8 cellular contexts compared by ENCODE assay signal in the genomic region with DNA sequence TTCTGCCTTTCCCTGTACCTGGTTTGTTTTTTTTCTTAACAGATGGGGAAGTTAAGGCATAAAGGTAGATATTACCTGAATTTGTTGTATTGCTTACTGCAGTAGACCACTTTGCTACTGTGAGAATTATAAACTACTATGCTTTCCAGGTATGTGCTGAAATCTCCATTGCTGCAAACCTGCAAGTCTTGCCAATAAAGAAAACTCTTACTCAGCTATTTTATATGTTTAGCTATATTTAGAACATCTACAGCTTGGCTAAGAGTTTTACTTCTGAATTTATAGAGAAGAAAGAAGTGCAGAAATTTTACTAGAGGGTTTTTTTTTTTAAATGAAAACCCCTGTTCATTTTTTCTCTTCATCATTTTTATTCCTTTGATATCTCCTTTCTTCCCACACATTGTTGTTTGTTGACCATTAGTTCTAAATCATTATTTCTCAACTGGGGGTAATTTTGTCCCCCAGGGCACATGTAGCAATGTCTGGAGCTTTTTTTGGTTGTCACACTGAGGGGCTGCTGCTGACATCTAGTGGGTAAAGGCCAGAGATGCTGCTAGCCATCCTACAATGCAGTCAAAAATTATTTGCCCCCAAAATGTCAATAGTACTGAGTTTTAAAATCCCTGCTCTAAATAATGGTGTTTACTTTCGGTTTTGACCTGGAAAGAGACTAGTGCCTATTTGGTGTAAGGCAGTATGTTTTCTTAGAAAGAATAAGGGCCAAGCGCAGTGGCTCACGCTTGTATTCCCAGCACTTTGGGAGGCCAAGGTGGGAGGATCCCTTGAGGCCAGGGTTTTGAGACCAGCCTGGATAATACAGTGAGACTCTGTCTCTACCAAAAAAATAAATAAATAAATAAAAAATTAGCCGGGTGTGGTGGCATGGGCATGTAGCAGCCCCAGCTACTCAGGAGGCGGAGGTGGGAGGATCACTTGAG. TPM values are rescaled to one million over a fixed set of nuclear protein-coding genes. Genes with fewer than 3 reads are reported as not detected.
DNase-seq lines count a peak whose midpoint lies in the region; ATAC-seq and TF ChIP-seq lines count a peak whose summit lies in the region.

No MANE protein-coding gene starts in this region.

- no peak for TF ChIP-seq CTCF in omental fat pad (IDR thresholded peaks at IDR 0.05)

- H3K9ac ChIP-seq in adipocyte (ENCODE audit: low read length), result peak overlapping the region; percentile 29

- H3K27me3 ChIP-seq in adipocyte (replicated peaks; ENCODE audit: control insufficient read depth, insufficient read depth, low read length), result no peaks in the 10 kb centered on the region

- DNase-seq in activated gamma-delta T cell treated with Interleukin-2 at 50 U/mL for 16 hours (peak; percentile 48), activated gamma-delta T cell (lab: John Stamatoyannopoulos, UW) (no peak), NOMO-1 treated with dmso at 0.1 percent for 144 hours (lab: John Stamatoyannopoulos, UW; ENCODE audit: unreplicated experiment) (peak; percentile 22), adipocyte (ENCODE audit: low read depth) (peak; percentile 70), left lobe of liver (ENCODE audit: low spot score) (no peak), omental fat pad (ENCODE audit: low spot score) (no peak)

- no peak overlapping the region for H3K4me3 ChIP-seq in adipocyte (ENCODE audit: low read length)

- H3K4me1 ChIP-seq in adipocyte (ENCODE audit: control insufficient read depth, insufficient read depth, low read length), result peaks cover 20% of the 10 kb centered on the region

- peak; percentile 94 for ATAC-seq in left lobe of liver
- ATAC-seq in GM21360 (IDR thresholded peaks at IDR 0.05; ENCODE audit: unreplicated experiment), result no peak
- no peak for ATAC-seq in omental fat pad (ENCODE audit: low FRiP score)
- no peak for ATAC-seq in GM21447 (IDR thresholded peaks at IDR 0.05; ENCODE audit: unreplicated experiment)

- peaks cover 16% of the 10 kb centered on the region for H3K36me3 ChIP-seq in adipocyte (ENCODE audit: control insufficient read depth, insufficient read depth, low read length, severe bottlenecking)

- H3K9me3 ChIP-seq in adipocyte (ENCODE audit: control insufficient read depth, low read length), result no peaks in the 10 kb centered on the region

RNA-seq across cellular contexts. Expression of a gene that starts 48.6 kb away (rescaled TPM):
- total RNA-seq in left lobe of liver (30.5 TPM), omental fat pad (10 to 100 TPM; 56.9 to 98.1 (median 83.3) TPM)

Comparison
In these comparisons a context has a peak if more than half of its experiments do, and no peak if none do; other contexts are left out.
1. DNase-seq: peak in activated gamma-delta T cell treated with Interleukin-2 at 50 U/mL for 16 hours (single experiment), NOMO-1 treated with dmso at 0.1 percent for 144 hours (single experiment) and adipocyte (single experiment); none in activated gamma-delta T cell (single experiment), left lobe of liver (single experiment) and omental fat pad (single experiment).